14 cellular contexts compared by ENCODE assay signal in the genomic region with DNA sequence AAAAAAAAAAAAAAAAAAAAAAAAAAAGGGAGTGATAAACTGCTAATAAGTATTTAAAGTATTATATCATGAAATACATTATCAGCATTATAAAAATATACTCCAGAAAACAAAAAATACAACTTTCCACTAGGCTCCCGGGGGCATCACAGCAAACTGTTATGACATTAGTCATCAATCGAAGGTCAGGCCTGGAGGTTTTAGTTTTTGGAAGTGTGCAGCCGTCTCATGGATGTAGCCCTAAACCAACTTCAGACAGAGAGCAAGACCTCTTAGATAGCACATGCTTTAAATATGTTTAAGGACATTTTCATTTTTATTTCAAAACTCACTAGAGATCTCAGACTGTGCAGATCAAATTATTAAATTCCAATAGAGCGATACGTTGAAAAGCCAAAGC.
A peak's percentile ranks its signal among the peaks of the same experiment; 100 is the strongest.
DNase-seq lines count a peak whose midpoint lies in the region; ATAC-seq and TF ChIP-seq lines count a peak whose summit lies in the region.
"Had no signal": no experiment of that assay in that cellular context is flagged by ENCODE, and none has a peak within 500 bp of the region (broad histone marks: within the 10 kb centered on the region; RNA-seq: fewer than 3 reads in every experiment).

No MANE protein-coding gene starts in this region.

- no peaks in the 10 kb centered on the region for H3K36me3 Mint-ChIP-seq in activated B cell treated with CpG ODN at 0.5 μM for 24 hours (ENCODE audit: low read depth)

- DNase-seq in cardiac muscle cell (ENCODE audit: low read depth in 1 of 2, low spot score in 1 of 2): no peak
- no peak for DNase-seq in Right ventricle myocardium superior
- no peak for DNase-seq in activated B cell treated with CpG ODN at 0.5 μM for 24 hours
- no peak for DNase-seq in hepatocyte (ENCODE audit: low spot score)
- no peak for DNase-seq in transverse colon
- no peak for DNase-seq in uterus
- DNase-seq in iPS-NIHi7 (ENCODE audit: extremely low spot score): no peak
- no peak for DNase-seq in activated naive CD4-positive, alpha-beta T cell (lab: John Stamatoyannopoulos, UW)
- DNase-seq: aorta; effector memory CD4-positive, alpha-beta T cell; NCI-H1105 treated with DMSO at 0.1 percent for 48 hours; NCI-H510A treated with DMSO at 0.1 percent for 48 hours; posterior cingulate gyrus; stimulated activated CD4-positive, alpha-beta T cell treated with anti-CD3 and anti-CD28 coated beads, Interleukin-2, amount 100 ng/mL, for 24 hours had no signal

- peak overlapping the region; percentile 61 for H3K27ac Mint-ChIP-seq in activated B cell treated with CpG ODN at 0.5 μM for 24 hours

- no peaks in the 10 kb centered on the region for H3K9me3 ChIP-seq in cardiac muscle cell (ENCODE audit: low read depth)
- no peaks in the 10 kb centered on the region for H3K9me3 ChIP-seq in hepatocyte (ENCODE audit: low read depth)
- H3K9me3 ChIP-seq in transverse colon: no peaks in the 10 kb centered on the region
- no peaks in the 10 kb centered on the region for H3K9me3 ChIP-seq in uterus

- no peak for TF ChIP-seq EP300 in transverse colon (IDR thresholded peaks at IDR 0.05; ENCODE audit: low read depth)

- no peak overlapping the region for H3K4me3 Mint-ChIP-seq in activated B cell treated with CpG ODN at 0.5 μM for 24 hours

- POLR2A ChIA-PET in activated B cell treated with CpG ODN at 0.5 μM for 24 hours (lab: Charles Lee): interaction anchor here (1.0 kb wide), 1 partner anchor 10 kb away, joined by 5 read pairs; no protein-coding TSS in a partner anchor

- H3K27me3 ChIP-seq in cardiac muscle cell (no peaks in the 10 kb centered on the region), hepatocyte (no peaks in the 10 kb centered on the region), transverse colon (no peaks in the 10 kb centered on the region), uterus (no peaks in the 10 kb centered on the region)

- in situ Hi-C loops in transverse colon (cut with MboI; ENCODE audit: low pct_ligation_motif_present in 1 of 4, low pct_unique_long_range_greater_than_20kb in 1 of 4, low sequenced_read_pairs in 3 of 4): no loop called here

- H3K79me2 ChIP-seq in hepatocyte: peaks cover 76% of the 10 kb centered on the region

- H3K9me3 Mint-ChIP-seq in activated B cell treated with CpG ODN at 0.5 μM for 24 hours: peaks cover 2% of the 10 kb centered on the region

- H4K20me1 ChIP-seq in hepatocyte (ENCODE audit: insufficient read depth, poor library complexity, severe bottlenecking): no peaks in the 10 kb centered on the region

- intact Hi-C loops in Right ventricle myocardium superior (cut with DNase I) (no loop called here), activated B cell treated with CpG ODN at 0.5 μM for 24 hours (cut with micrococcal nuclease) (no loop called here), transverse colon (cut with DNase I; ENCODE audit: low total_unique reads) (no loop called here), uterus (cut with DNase I; ENCODE audit: low total_unique reads) (no loop called here)

- CTCF ChIA-PET in activated B cell treated with CpG ODN at 0.5 μM for 24 hours (lab: Charles Lee): interaction anchor here (0.9 to 1.2 kb wide), 2 partner anchors 8 to 10 kb away, joined by 3 read pairs; no protein-coding TSS in a partner anchor

- H3K36me3 ChIP-seq in cardiac muscle cell (no peaks in the 10 kb centered on the region), hepatocyte (replicated peaks; ENCODE audit: insufficient read depth, low read depth) (no peaks in the 10 kb centered on the region), transverse colon (no peaks in the 10 kb centered on the region), uterus (no peaks in the 10 kb centered on the region)

- H3K4me1 ChIP-seq in cardiac muscle cell (ENCODE audit: low read depth) (peaks cover 42% of the 10 kb centered on the region), hepatocyte (ENCODE audit: insufficient read depth) (peaks cover 23% of the 10 kb centered on the region), transverse colon (peaks cover 5 to 38% (median 26%) of the 10 kb centered on the region in 4 donors), uterus (peaks cover 4 to 5% of the 10 kb centered on the region in 2 donors)

- peak overlapping the region; percentile 60 for H3K4me2 ChIP-seq in hepatocyte

- no peaks in the 10 kb centered on the region for H3K27me3 Mint-ChIP-seq in activated B cell treated with CpG ODN at 0.5 μM for 24 hours

- 64% methylated on average over 5 of the region's 5 CpGs for WGBS in hepatocyte (ENCODE audit: low lambda C conversion rate, missing lambda C conversion rate)
- 83% methylated on average over 5 of the region's 5 CpGs for WGBS in transverse colon (ENCODE audit: low coverage in 1 of 2), 2 donors

- H3K27ac ChIP-seq in cardiac muscle cell (peak overlapping the region; percentile 89), hepatocyte (peak overlapping the region; percentile 83), transverse colon (peak overlapping the region in 3 of 4 donors; percentile 81 to 86 (median 81)), uterus (peak overlapping the region in 1 of 2 donors; percentile 80)

- no peak for TF ChIP-seq POLR2A in transverse colon (IDR thresholded peaks at IDR 0.05)
- TF ChIP-seq POLR2A in uterus (IDR thresholded peaks at IDR 0.05): no peak

- TF ChIP-seq CTCF in cardiac muscle cell (IDR thresholded peaks at IDR 0.05; ENCODE audit: low read depth, low read length) (no peak), activated B cell treated with CpG ODN at 0.5 μM for 24 hours (IDR thresholded peaks at IDR 0.05) (no peak), hepatocyte (IDR thresholded peaks at IDR 0.05; ENCODE audit: poor library complexity) (no peak), transverse colon (IDR thresholded peaks at IDR 0.05) (no peak), uterus (IDR thresholded peaks at IDR 0.05) (no peak)

- ATAC-seq in Right ventricle myocardium superior (ENCODE audit: poor library complexity) (no peak), activated B cell treated with CpG ODN at 0.5 μM for 24 hours (ENCODE audit: low read depth) (no peak)

- H2AFZ ChIP-seq in hepatocyte: no peak overlapping the region

- H3K9me2 ChIP-seq in hepatocyte (replicated peaks; ENCODE audit: insufficient read depth): no peaks in the 10 kb centered on the region

- H3K4me3 ChIP-seq in cardiac muscle cell (no peak overlapping the region), hepatocyte (no peak overlapping the region), transverse colon (no peak overlapping the region), uterus (no peak overlapping the region)

- peaks cover 44% of the 10 kb centered on the region for H3K4me1 Mint-ChIP-seq in activated B cell treated with CpG ODN at 0.5 μM for 24 hours
